In the genomic region with DNA sequence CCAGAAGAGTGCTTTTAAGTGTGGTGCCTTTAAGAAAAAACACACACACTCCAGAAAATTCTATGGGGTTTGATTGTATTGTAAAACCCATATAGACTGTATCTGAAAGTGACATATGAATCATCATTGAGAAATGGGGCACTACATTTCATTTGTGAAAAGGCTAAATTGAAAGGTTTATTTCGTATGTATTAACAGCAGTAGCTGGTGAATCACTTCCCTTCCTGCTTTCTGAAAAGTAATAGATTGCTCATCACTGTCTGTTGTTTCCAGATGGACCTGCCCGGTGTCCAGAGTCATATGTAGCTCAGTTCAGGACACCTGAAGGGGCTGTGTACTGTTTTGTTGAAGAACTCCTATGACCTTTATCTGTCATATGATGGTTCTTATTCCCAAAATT, we compare ENCODE assay signal across 10 cellular contexts. TPM values are rescaled to one million over a fixed set of nuclear protein-coding genes. Genes with fewer than 3 reads are reported as not detected.
A peak's percentile ranks its signal among the peaks of the same experiment; 100 is the strongest.
DNase-seq lines count a peak whose midpoint lies in the region.
"Had no signal": no experiment of that assay in that cellular context is flagged by ENCODE, and none has a peak within 500 bp of the region (broad histone marks: within the 10 kb centered on the region; RNA-seq: fewer than 3 reads in every experiment).

No MANE protein-coding gene starts in this region.

- H3K9me3 ChIP-seq in SJCRH30 (replicated peaks) = no peaks in the 10 kb centered on the region

- H3K4me1 ChIP-seq in SJCRH30 = no peaks in the 10 kb centered on the region

- DNase-seq in stimulated activated CD4-positive, alpha-beta T cell treated with anti-CD3 and anti-CD28 coated beads, Interleukin-15, amount 100 ng/mL, for 24 hours = peak; percentile 9
- DNase-seq in stimulated activated CD4-positive, alpha-beta T cell treated with anti-CD3 and anti-CD28 coated beads, Interleukin-2, amount 100 ng/mL, for 24 hours = no peak
- DNase-seq in MV-4-11 (lab: John Stamatoyannopoulos, UW) = peak; percentile 62
- DNase-seq in dermis blood vessel endothelial cell = peak; percentile 52
- peak; percentile 13 for DNase-seq in stromal cell of bone marrow (ENCODE audit: low read depth)
- DNase-seq in SJCRH30 = no peak
- no peak for DNase-seq in SIG-M5 treated with dmso at 0.1 percent for 504 hours (lab: John Stamatoyannopoulos, UW; ENCODE audit: unreplicated experiment)
- DNase-seq in SHP77 treated with DMSO at 0.1 percent for 48 hours (lab: John Stamatoyannopoulos, UW) = no peak
- DNase-seq: CD4-positive, alpha-beta memory T cell; NCI-H1417 treated with DMSO at 0.1 percent for 48 hours had no signal

- peaks cover 4% of the 10 kb centered on the region for H3K36me3 ChIP-seq in SJCRH30

- no peaks in the 10 kb centered on the region for H3K27me3 ChIP-seq in SJCRH30

- no peak overlapping the region for H3K4me3 ChIP-seq in SJCRH30

- H3K27ac ChIP-seq in SJCRH30 = no peak overlapping the region

RNA-seq across cellular contexts. Expression of a gene that starts 28.1 kb away (rescaled TPM):
- 24.7 and 29.0 TPM in 2 replicates for total RNA-seq in dermis blood vessel endothelial cell
- total RNA-seq in SJCRH30 (2014; rRNA removed; shearing (Covaris generic)) = 20.6 and 24.0 TPM in 2 replicates

RNA-seq across cellular contexts. Expression of a gene that starts 58.8 kb away (rescaled TPM):
- 38.6 and 60.8 TPM in 2 replicates for total RNA-seq in dermis blood vessel endothelial cell
- 67.2 and 74.1 TPM in 2 replicates for total RNA-seq in SJCRH30 (2014; rRNA removed; shearing (Covaris generic))

Comparison
In these comparisons a context has a peak if more than half of its experiments do, and no peak if none do; other contexts are left out.
1. DNase-seq: peak in stimulated activated CD4-positive, alpha-beta T cell treated with anti-CD3 and anti-CD28 coated beads, Interleukin-15, amount 100 ng/mL, for 24 hours (single experiment), MV-4-11 (single experiment), dermis blood vessel endothelial cell (single experiment) and stromal cell of bone marrow (single experiment); none in stimulated activated CD4-positive, alpha-beta T cell treated with anti-CD3 and anti-CD28 coated beads, Interleukin-2, amount 100 ng/mL, for 24 hours (0 of 2), SJCRH30 (0 of 2), SIG-M5 treated with dmso at 0.1 percent for 504 hours (single experiment) and SHP77 treated with DMSO at 0.1 percent for 48 hours (single experiment).